17 cellular contexts compared by ENCODE assay signal in the genomic region with DNA sequence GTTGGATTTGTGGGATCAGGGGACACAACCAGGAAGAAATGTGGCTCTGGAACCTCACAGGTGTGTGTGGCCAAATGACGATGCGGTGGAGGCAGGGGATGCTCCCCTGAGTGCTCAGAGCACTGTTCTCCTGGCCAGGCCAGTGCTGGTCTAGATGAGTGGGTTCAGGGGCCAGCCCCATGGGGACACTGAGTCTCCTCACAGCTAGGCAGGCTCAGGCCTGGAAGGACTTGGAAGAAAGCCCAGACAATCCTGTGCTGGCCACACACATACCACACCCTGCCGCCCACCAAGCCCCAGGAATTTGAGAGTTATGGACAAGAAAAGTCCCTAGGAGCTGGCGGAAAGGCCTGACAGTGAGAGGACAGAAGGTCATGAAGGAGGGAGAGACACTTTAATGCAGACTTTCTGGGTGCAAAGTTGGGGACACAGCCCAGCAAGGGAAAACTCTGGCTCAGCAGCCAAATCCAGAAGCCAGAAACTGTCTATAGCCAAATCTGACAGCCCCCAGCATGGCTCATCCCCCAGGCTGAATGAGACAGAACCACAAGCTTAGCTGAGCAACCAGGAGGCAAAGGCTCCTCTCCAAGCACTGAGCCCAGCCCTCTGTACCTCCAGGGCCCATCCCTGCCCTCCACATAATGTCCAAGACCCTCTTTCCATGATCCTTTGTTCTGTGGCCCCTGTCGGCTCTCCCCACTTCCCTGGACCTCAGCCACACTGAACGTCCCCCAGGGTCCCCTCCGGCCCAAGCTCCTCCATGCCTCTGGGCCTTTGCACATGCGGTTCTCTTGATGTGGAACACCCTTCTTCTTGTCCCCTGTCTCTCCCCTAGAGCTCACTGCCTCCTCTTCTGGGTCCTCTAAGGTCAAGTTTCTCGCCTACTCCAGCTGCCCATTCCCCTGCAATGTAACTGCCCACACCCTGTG. TPM values are rescaled to one million over a fixed set of nuclear protein-coding genes. Genes with fewer than 3 reads are reported as not detected.
DNase-seq lines count a peak whose midpoint lies in the region; ATAC-seq and TF ChIP-seq lines count a peak whose summit lies in the region.
"Had no signal": no experiment of that assay in that cellular context is flagged by ENCODE, and none has a peak within 500 bp of the region (broad histone marks: within the 10 kb centered on the region; RNA-seq: fewer than 3 reads in every experiment).

No MANE protein-coding gene starts in this region.

- no peak for ATAC-seq in Right ventricle myocardium inferior
- ATAC-seq in psoas muscle, result no peak
- ATAC-seq in GM19467 (IDR thresholded peaks at IDR 0.05; ENCODE audit: unreplicated experiment), result no peak
- ATAC-seq: naive thymus-derived CD8-positive, alpha-beta T cell had no signal

- DNase-seq in H4 (ENCODE audit: low spot score), result peak; percentile 33
- DNase-seq in T1000 (lab: John Stamatoyannopoulos, UW), result peak; percentile 37
- DNase-seq in fibroblast of the conjunctiva (ENCODE audit: low read depth), result peak; percentile 40
- no peak for DNase-seq in Right ventricle myocardium inferior (ENCODE audit: missing footprints)
- DNase-seq in germinal center (ENCODE audit: low spot score), result no peak
- no peak for DNase-seq in psoas muscle
- DNase-seq: Calu3, colonic mucosa, foreskin melanocyte, GOT3, NCI-H1105, NCI-H524 treated with DMSO at 0.1 percent for 48 hours, transverse colon had no signal

- 77 to 84% (median 78%) methylated on average over 9 of the region's 9 CpGs for WGBS in psoas muscle, 3 donors

- H3K27me3 ChIP-seq in skeletal muscle satellite cell (ENCODE audit: control insufficient read depth, insufficient read depth, low read length) (peaks cover 20% of the 10 kb centered on the region), psoas muscle (ENCODE audit: insufficient read depth in 3 of 3, low read length in 2 of 3) (peaks cover 0 to under 1% (median 0%) of the 10 kb centered on the region in 3 donors)

- peak overlapping the region; percentile 55 for H3K4me2 ChIP-seq in skeletal muscle satellite cell (ENCODE audit: low read length)

- no peak overlapping the region for H3K9ac ChIP-seq in skeletal muscle satellite cell (ENCODE audit: low read depth, low read length)

- TF ChIP-seq CTCF in psoas muscle (IDR thresholded peaks at IDR 0.05), result no peak

- no peak overlapping the region for H3K27ac ChIP-seq in psoas muscle
- H3K27ac ChIP-seq: colonic mucosa, skin epidermis, transverse colon had no signal

- intact Hi-C loops in Right ventricle myocardium inferior (cut with DNase I) (no loop called here), psoas muscle (cut with DNase I) (no loop called here)

- peaks cover 24% of the 10 kb centered on the region for H3K4me1 ChIP-seq in skeletal muscle satellite cell (ENCODE audit: control insufficient read depth, insufficient read depth, low read length)
- H3K4me1 ChIP-seq in psoas muscle, result no peaks in the 10 kb centered on the region
- H3K4me1 ChIP-seq: colonic mucosa, transverse colon had no signal

- H3K36me3 ChIP-seq in skeletal muscle satellite cell (ENCODE audit: insufficient read depth, low read length), result no peaks in the 10 kb centered on the region
- H3K36me3 ChIP-seq in psoas muscle (ENCODE audit: insufficient read depth in 1 of 2, low read depth in 1 of 2), result no peaks in the 10 kb centered on the region
- H3K36me3 ChIP-seq: colonic mucosa, transverse colon had no signal

- no peak overlapping the region for H3K4me3 ChIP-seq in skeletal muscle satellite cell (ENCODE audit: low read length)
- H3K4me3 ChIP-seq in psoas muscle, result no peak overlapping the region
- H3K4me3 ChIP-seq: colonic mucosa, skin epidermis, transverse colon had no signal

- no peaks in the 10 kb centered on the region for H3K9me3 ChIP-seq in skeletal muscle satellite cell (replicated peaks; ENCODE audit: low read length)
- H3K9me3 ChIP-seq in psoas muscle, result no peaks in the 10 kb centered on the region
- H3K9me3 ChIP-seq: colonic mucosa, transverse colon had no signal

RNA-seq across cellular contexts. Expression of gene LHX6, which starts 22.4 kb away (rescaled TPM):
- total RNA-seq in H4 (2014; rRNA removed; shearing (Covaris generic)), result 0.90 and 1.4 TPM in 2 replicates
- not detected in 2 replicates for total RNA-seq in skeletal muscle satellite cell (2012; rRNA removed)
- total RNA-seq in Right ventricle myocardium inferior, result 6.1 TPM
- 1 to 10 TPM; 1.3 to 6.0 (median 3.0) TPM for total RNA-seq in psoas muscle
- polyA plus RNA-seq in psoas muscle, result 1 to 10 TPM in 2 of 3 donors, under 1 TPM in 1; 1.00 to 2.4 (median 1.6) TPM

RNA-seq across cellular contexts. Expression of gene MORN5, which starts 46.7 kb away (rescaled TPM):
- total RNA-seq in H4 (2014; rRNA removed; shearing (Covaris generic)), result not detected in 2 replicates
- total RNA-seq in skeletal muscle satellite cell (2012; rRNA removed), result 0.87 TPM in 1 of 2 replicates, not detected in the other
- total RNA-seq in Right ventricle myocardium inferior, result not detected
- total RNA-seq in psoas muscle, result not detected
- polyA plus RNA-seq in psoas muscle, result not detected
- total RNA-seq: Calu3; naive thymus-derived CD8-positive, alpha-beta T cell had no signal
- polyA plus RNA-seq: naive thymus-derived CD8-positive, alpha-beta T cell had no signal

RNA-seq across cellular contexts. Expression of gene NDUFA8, which starts 46.8 kb away (rescaled TPM):
- total RNA-seq in H4 (2014; rRNA removed; shearing (Covaris generic)), result 69.3 and 88.0 TPM in 2 replicates
- total RNA-seq in skeletal muscle satellite cell (2012; rRNA removed), result 30.2 and 32.1 TPM in 2 replicates
- total RNA-seq in Right ventricle myocardium inferior (297 TPM), psoas muscle (100 to 1,000 TPM in 3 of 4 donors, 10 to 100 TPM in 1; 78.9 to 148 (median 124) TPM)
- polyA plus RNA-seq in psoas muscle, result 100 to 1,000 TPM; 191 to 257 (median 231) TPM

RNA-seq across cellular contexts. Expression of gene RBM18, which starts 58.3 kb away (rescaled TPM):
- 9.1 and 15.7 TPM in 2 replicates for total RNA-seq in H4 (2014; rRNA removed; shearing (Covaris generic))
- total RNA-seq in skeletal muscle satellite cell (2012; rRNA removed), result 6.6 and 9.4 TPM in 2 replicates
- 38.5 TPM for total RNA-seq in Right ventricle myocardium inferior
- 10 to 100 TPM; 33.7 to 41.7 (median 37.7) TPM for total RNA-seq in psoas muscle
- polyA plus RNA-seq in psoas muscle, result 10 to 100 TPM; 16.8 to 27.1 (median 22.3) TPM

RNA-seq across cellular contexts. Expression of gene MRRF, which starts 58.3 kb away (rescaled TPM):
- 74.0 and 77.7 TPM in 2 replicates for total RNA-seq in H4 (2014; rRNA removed; shearing (Covaris generic))
- 48.7 and 50.0 TPM in 2 replicates for total RNA-seq in skeletal muscle satellite cell (2012; rRNA removed)
- 39.1 TPM for total RNA-seq in Right ventricle myocardium inferior
- 10 to 100 TPM; 23.5 to 50.9 (median 39.0) TPM for total RNA-seq in psoas muscle
- polyA plus RNA-seq in psoas muscle, result 10 to 100 TPM; 42.6 to 61.4 (median 42.8) TPM

Comparison
In these comparisons a context has a peak if more than half of its experiments do, and no peak if none do; other contexts are left out.
1. DNase-seq: peak in H4 (single experiment), T1000 (single experiment) and fibroblast of the conjunctiva (single experiment); none in Right ventricle myocardium inferior (single experiment), germinal center (single experiment) and psoas muscle (0 of 2).